Comparison of ENCODE assay signal across 8 cellular contexts in genomic region chr19:14333101-14333871, GRCh38. TPM values are rescaled to one million over a fixed set of nuclear protein-coding genes. Genes with fewer than 3 reads are reported as not detected.
DNase-seq lines count a peak whose midpoint lies in the region; ATAC-seq and TF ChIP-seq lines count a peak whose summit lies in the region.

No MANE protein-coding gene starts in this region.

- 18 to 29% methylated on average over 8 to 27 of the region's 37 CpGs for WGBS in mesodermal cell (ENCODE audit: insufficient coverage in 2 of 2), 2 experiments

- no peak overlapping the region for H3K27ac Mint-ChIP-seq in HFFc6

- no peaks in the 10 kb centered on the region for H3K36me3 ChIP-seq in mesodermal cell (ENCODE audit: control insufficient read depth, insufficient read depth, low read length)

- H3K4me3 Mint-ChIP-seq in HFFc6 = peak overlapping the region; percentile 42; the same call in 1 of the 2 replicates

- in situ Hi-C loops in ACHN (cut with HindIII; ENCODE audit: low pct_ligation_motif_present, low pct_unique_long_range_greater_than_20kb, low sequenced_read_pairs) = no loop called here

- H3K9me3 ChIP-seq in mesodermal cell (ENCODE audit: control insufficient read depth, low read length) = no peaks in the 10 kb centered on the region

- no peaks in the 10 kb centered on the region for H3K4me1 ChIP-seq in mesodermal cell (ENCODE audit: control insufficient read depth, insufficient read depth, low read length, poor library complexity, severe bottlenecking)

- H3K36me3 Mint-ChIP-seq in HFFc6 (ENCODE audit: low read depth) = peaks cover 5% of the 10 kb centered on the region; the same call in 1 of the 2 replicates

- H3K27ac ChIP-seq in coronary artery (no peak overlapping the region), mesodermal cell (ENCODE audit: low read depth, low read length, severe bottlenecking) (no peak overlapping the region)

- H3K4me3 ChIP-seq in coronary artery (peak overlapping the region; percentile 63), mesodermal cell (ENCODE audit: extremely low read depth, insufficient read depth, low read length, poor library complexity, severe bottlenecking) (peak overlapping the region; percentile 5)

- DNase-seq in ACHN (peak; percentile 24), HFFc6 (no peak), coronary artery (ENCODE audit: low spot score) (no peak), cortex of kidney (lab: John Stamatoyannopoulos, UW) (no peak), COLO829 (ENCODE audit: low spot score) (no peak), head of caudate nucleus (no peak)

- H3K27me3 Mint-ChIP-seq in HFFc6 (ENCODE audit: insufficient read depth) = peaks cover 8% of the 10 kb centered on the region

- H3K9me3 Mint-ChIP-seq in HFFc6 = peaks cover 6% of the 10 kb centered on the region; the same call in 1 of the 2 replicates

- TF ChIP-seq CTCF in HFFc6 (IDR thresholded peaks at IDR 0.05) (no peak), coronary artery (IDR thresholded peaks at IDR 0.05) (no peak)

- H3K4me1 Mint-ChIP-seq in HFFc6 (ENCODE audit: low read depth) = no peaks in the 10 kb centered on the region

- no peak for ATAC-seq in HG03139 (IDR thresholded peaks at IDR 0.05; ENCODE audit: unreplicated experiment)

- intact Hi-C loops in head of caudate nucleus (cut with DNase I) = no loop called here

RNA-seq across cellular contexts. Expression of gene ADGRE5, which starts 48.0 kb away (rescaled TPM):
- total RNA-seq in HFFc6 (2021; fragmentation: NEBNext Ultra II Directional; extraction: Animal tissue kit (Norgen Biotek cat#: 25700)) = 10 to 100 TPM; 79.7 to 91.9 (median 85.4) TPM
- polyA plus RNA-seq in mesodermal cell (2013, experiment 1 of 2) = 18.4 TPM
- 15.9 TPM for polyA plus RNA-seq in mesodermal cell (2013, experiment 2 of 2)
